Comparison of ENCODE assay signal across 34 cellular contexts in genomic region chr2:237524631-237525030, GRCh38. TPM values are rescaled to one million over a fixed set of nuclear protein-coding genes. Genes with fewer than 3 reads are reported as not detected.
"Had no signal": no experiment of that assay in that cellular context is flagged by ENCODE, and none has a peak within 500 bp of the region (broad histone marks: within the 10 kb centered on the region; RNA-seq: fewer than 3 reads in every experiment).

No MANE protein-coding gene starts in this region.

- ATAC-seq: activated CD4-positive, alpha-beta T cell treated with anti-CD3 and anti-CD28 coated beads for 36 hours; activated naive CD4-positive, alpha-beta T cell treated with anti-CD3 and anti-CD28 coated beads, Interleukin-2, amount 50 U/mL, for 72 hours; activated T-cell treated with anti-CD3 and anti-CD28 coated beads, Interleukin-2, amount 50 U/mL, for 72 hours; left colon; mucosa of descending colon; psoas muscle had no signal

- H3K9me3 ChIP-seq: lower lobe of right lung, mucosa of descending colon, ovary, psoas muscle, upper lobe of left lung, vagina had no signal

- H3K4me3 ChIP-seq: coronary artery, dorsolateral prefrontal cortex, lower lobe of right lung, mucosa of descending colon, ovary, psoas muscle, upper lobe of left lung, vagina had no signal

- H3K36me3 Mint-ChIP-seq: activated naive CD4-positive, alpha-beta T cell treated with anti-CD3 and anti-CD28 coated beads, Interleukin-2, amount 50 U/mL, for 72 hours; natural killer cell treated with Interleukin-12 subunit alpha and Interleukin-12 subunit beta and Interleukin-15 and Interleukin-18, amount 100 ng/mL, for 72 hours; stimulated activated effector memory CD8-positive, alpha-beta T cell treated with anti-CD3 and anti-CD28 coated beads, Interleukin-12 subunit alpha, Interleukin-12 subunit beta, amount 100 ng/mL, for 72 hours had no signal

- H3K27ac Mint-ChIP-seq: activated CD4-positive, alpha-beta T cell treated with anti-CD3 and anti-CD28 coated beads for 36 hours; activated T-cell treated with anti-CD3 and anti-CD28 coated beads, Interleukin-2, amount 50 U/mL, for 72 hours; natural killer cell treated with Interleukin-12 subunit alpha and Interleukin-12 subunit beta and Interleukin-15 and Interleukin-18, amount 100 ng/mL, for 72 hours; stimulated activated effector memory CD8-positive, alpha-beta T cell treated with anti-CD3 and anti-CD28 coated beads, Interleukin-12 subunit alpha, Interleukin-12 subunit beta, amount 100 ng/mL, for 72 hours; stimulated activated naive CD8-positive, alpha-beta T cell treated with anti-CD3 and anti-CD28 coated beads, Interleukin-15, Interleukin-2, amounts not matched to agents 100 ng/mL and 50 ng/mL, for 24 hours had no signal

- H3K27me3 Mint-ChIP-seq: activated CD4-positive, alpha-beta T cell treated with anti-CD3 and anti-CD28 coated beads for 36 hours; stimulated activated naive CD8-positive, alpha-beta T cell treated with anti-CD3 and anti-CD28 coated beads, Interleukin-15, Interleukin-2, amounts not matched to agents 100 ng/mL and 50 ng/mL, for 24 hours had no signal

- H3K9me3 Mint-ChIP-seq: activated naive CD4-positive, alpha-beta T cell treated with anti-CD3 and anti-CD28 coated beads, Interleukin-2, amount 50 U/mL, for 72 hours; activated T-cell treated with anti-CD3 and anti-CD28 coated beads, Interleukin-2, amount 50 U/mL, for 72 hours; natural killer cell treated with Interleukin-12 subunit alpha and Interleukin-12 subunit beta and Interleukin-15 and Interleukin-18, amount 100 ng/mL, for 72 hours; stimulated activated effector memory CD8-positive, alpha-beta T cell treated with anti-CD3 and anti-CD28 coated beads, Interleukin-12 subunit alpha, Interleukin-12 subunit beta, amount 100 ng/mL, for 72 hours; stimulated activated naive CD8-positive, alpha-beta T cell treated with anti-CD3 and anti-CD28 coated beads, Interleukin-15, Interleukin-2, amounts not matched to agents 100 ng/mL and 50 ng/mL, for 24 hours had no signal

- H3K36me3 ChIP-seq: ovary had no signal

- H3K27ac ChIP-seq: coronary artery, dorsolateral prefrontal cortex, lower lobe of right lung, ovary, psoas muscle, upper lobe of left lung, vagina had no signal

- H3K4me1 ChIP-seq: lower lobe of right lung, psoas muscle, upper lobe of left lung, vagina had no signal

- H3K27me3 ChIP-seq: dorsolateral prefrontal cortex, ovary, upper lobe of left lung, vagina had no signal

- H3K4me3 Mint-ChIP-seq: activated CD4-positive, alpha-beta T cell treated with anti-CD3 and anti-CD28 coated beads for 36 hours; activated T-cell treated with anti-CD3 and anti-CD28 coated beads, Interleukin-2, amount 50 U/mL, for 72 hours; natural killer cell treated with Interleukin-12 subunit alpha and Interleukin-12 subunit beta and Interleukin-15 and Interleukin-18, amount 100 ng/mL, for 72 hours; stimulated activated effector memory CD8-positive, alpha-beta T cell treated with anti-CD3 and anti-CD28 coated beads, Interleukin-12 subunit alpha, Interleukin-12 subunit beta, amount 100 ng/mL, for 72 hours; stimulated activated naive CD8-positive, alpha-beta T cell treated with anti-CD3 and anti-CD28 coated beads, Interleukin-15, Interleukin-2, amounts not matched to agents 100 ng/mL and 50 ng/mL, for 24 hours had no signal

- H3K4me1 Mint-ChIP-seq: activated CD4-positive, alpha-beta T cell treated with anti-CD3 and anti-CD28 coated beads for 36 hours; stimulated activated effector memory CD8-positive, alpha-beta T cell treated with anti-CD3 and anti-CD28 coated beads, Interleukin-12 subunit alpha, Interleukin-12 subunit beta, amount 100 ng/mL, for 72 hours had no signal

- DNase-seq: activated CD4-positive, alpha-beta T cell treated with anti-CD3 and anti-CD28 coated beads for 36 hours; activated CD4-positive, alpha-beta T cell treated with anti-CD3 and anti-CD28 coated beads, Interleukin-2, amount 50 U/mL, for 4 hours; activated CD4-positive, CD25-positive, alpha-beta regulatory T cell; activated naive CD4-positive, alpha-beta T cell; activated T-cell treated with anti-CD3 and anti-CD28 coated beads for 4 hours; activated T-cell treated with anti-CD3 and anti-CD28 coated beads, Interleukin-2, amount 50 U/mL, for 72 hours; cerebellar nuclear complex; dorsolateral prefrontal cortex; effector memory CD4-positive, alpha-beta T cell; foreskin fibroblast; head of caudate nucleus; hippocampal formation; kidney; left colon; lower lobe of right lung; mesendoderm; mucosa of descending colon; ovary; psoas muscle; stimulated activated CD4-positive, alpha-beta T cell treated with anti-CD3 and anti-CD28 coated beads, Interleukin-12 subunit alpha, Interleukin-12 subunit beta, amount 100 ng/mL, for 4 hours; stimulated activated CD4-positive, alpha-beta T cell treated with anti-CD3 and anti-CD28 coated beads, Interleukin-4, amount 100 ng/mL, for 1 hour; substantia nigra; upper lobe of left lung had no signal

RNA-seq across cellular contexts. Expression of gene MLPH, which starts 37.6 kb away (rescaled TPM):
- total RNA-seq: activated naive CD4-positive, alpha-beta T cell treated with anti-CD3 and anti-CD28 coated beads, Interleukin-2, amount 50 U/mL, for 72 hours; natural killer cell treated with Interleukin-12 subunit alpha and Interleukin-12 subunit beta and Interleukin-15 and Interleukin-18, amount 100 ng/mL, for 72 hours; T-helper 1 cell treated with Interleukin-12 subunit alpha and Interleukin-12 subunit beta and Interleukin-4 antibody, amounts not matched to agents 30 ng/mL and 1 ng/mL, for 36 hours had no signal

RNA-seq across cellular contexts. Expression of gene PRLH, which starts 41.7 kb away (rescaled TPM):
- total RNA-seq: activated CD4-positive, alpha-beta T cell treated with anti-CD3 and anti-CD28 coated beads for 36 hours; activated naive CD4-positive, alpha-beta T cell treated with anti-CD3 and anti-CD28 coated beads, Interleukin-2, amount 50 U/mL, for 72 hours; activated T-cell treated with anti-CD3 and anti-CD28 coated beads, Interleukin-2, amount 50 U/mL, for 72 hours; bronchial epithelial cell; dorsolateral prefrontal cortex; kidney; left colon; lower lobe of right lung; mucosa of descending colon; myocyte; natural killer cell treated with Interleukin-12 subunit alpha and Interleukin-12 subunit beta and Interleukin-15 and Interleukin-18, amount 100 ng/mL, for 72 hours; ovary; psoas muscle; T-helper 1 cell treated with Interleukin-12 subunit alpha and Interleukin-12 subunit beta and Interleukin-4 antibody, amounts not matched to agents 30 ng/mL and 1 ng/mL, for 36 hours; upper lobe of left lung; vagina had no signal
- polyA plus RNA-seq: esophagus, ovary, psoas muscle, thymus had no signal
